ENCODE assay signal across 1 cellular context in the genomic region with DNA sequence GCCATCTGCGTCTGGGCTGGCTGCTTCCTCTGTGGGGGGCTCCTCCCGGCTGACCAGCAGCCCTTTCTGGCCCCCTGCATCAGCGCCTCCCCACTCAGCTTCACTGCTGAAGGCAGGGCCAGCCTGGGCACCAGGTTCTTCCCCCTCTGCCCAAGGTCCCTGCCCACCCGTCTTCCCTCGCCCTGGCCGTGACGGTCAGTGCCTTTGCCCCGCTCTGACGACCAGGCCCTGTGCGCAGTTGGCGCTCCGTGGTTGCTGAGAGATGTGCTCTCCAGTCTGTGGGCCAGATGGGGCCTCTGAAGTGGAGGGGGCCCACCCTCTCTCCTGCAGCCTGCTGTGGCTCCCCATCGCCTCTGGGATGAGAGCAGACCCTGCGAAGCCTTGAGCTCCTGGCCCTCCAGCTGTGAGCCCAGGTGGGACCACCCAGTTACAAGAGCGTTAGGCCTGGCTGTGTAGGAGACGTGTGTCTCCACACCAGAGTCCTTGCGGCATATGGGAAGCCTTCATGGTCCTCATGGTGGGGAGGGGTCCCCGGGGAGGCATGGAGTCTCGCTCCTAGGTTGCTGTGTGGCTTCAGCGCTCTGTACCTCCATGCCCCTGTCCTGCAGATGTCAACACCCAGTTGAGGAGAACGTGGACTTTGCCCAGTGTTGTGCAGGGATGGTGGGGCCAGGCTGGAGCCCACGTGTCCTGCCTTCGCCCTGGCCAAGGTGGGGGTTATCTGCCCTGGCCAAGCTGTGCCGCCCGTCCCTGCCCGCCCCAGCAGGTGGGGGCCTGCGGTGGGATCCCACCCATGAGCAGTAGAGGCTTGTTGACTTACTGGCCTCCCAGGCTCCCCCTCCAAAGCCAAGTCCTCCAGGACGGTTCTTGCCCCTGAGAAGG.
TF ChIP-seq lines count a peak whose summit lies in the region.

No MANE protein-coding gene starts in this region.

TF ChIP-seq in HepG2, 621 proteins besides CTCF, POLR2A, EP300 and RAD21 (continued from another document and continues in another):
- TF ChIP-seq, protein P1, sequence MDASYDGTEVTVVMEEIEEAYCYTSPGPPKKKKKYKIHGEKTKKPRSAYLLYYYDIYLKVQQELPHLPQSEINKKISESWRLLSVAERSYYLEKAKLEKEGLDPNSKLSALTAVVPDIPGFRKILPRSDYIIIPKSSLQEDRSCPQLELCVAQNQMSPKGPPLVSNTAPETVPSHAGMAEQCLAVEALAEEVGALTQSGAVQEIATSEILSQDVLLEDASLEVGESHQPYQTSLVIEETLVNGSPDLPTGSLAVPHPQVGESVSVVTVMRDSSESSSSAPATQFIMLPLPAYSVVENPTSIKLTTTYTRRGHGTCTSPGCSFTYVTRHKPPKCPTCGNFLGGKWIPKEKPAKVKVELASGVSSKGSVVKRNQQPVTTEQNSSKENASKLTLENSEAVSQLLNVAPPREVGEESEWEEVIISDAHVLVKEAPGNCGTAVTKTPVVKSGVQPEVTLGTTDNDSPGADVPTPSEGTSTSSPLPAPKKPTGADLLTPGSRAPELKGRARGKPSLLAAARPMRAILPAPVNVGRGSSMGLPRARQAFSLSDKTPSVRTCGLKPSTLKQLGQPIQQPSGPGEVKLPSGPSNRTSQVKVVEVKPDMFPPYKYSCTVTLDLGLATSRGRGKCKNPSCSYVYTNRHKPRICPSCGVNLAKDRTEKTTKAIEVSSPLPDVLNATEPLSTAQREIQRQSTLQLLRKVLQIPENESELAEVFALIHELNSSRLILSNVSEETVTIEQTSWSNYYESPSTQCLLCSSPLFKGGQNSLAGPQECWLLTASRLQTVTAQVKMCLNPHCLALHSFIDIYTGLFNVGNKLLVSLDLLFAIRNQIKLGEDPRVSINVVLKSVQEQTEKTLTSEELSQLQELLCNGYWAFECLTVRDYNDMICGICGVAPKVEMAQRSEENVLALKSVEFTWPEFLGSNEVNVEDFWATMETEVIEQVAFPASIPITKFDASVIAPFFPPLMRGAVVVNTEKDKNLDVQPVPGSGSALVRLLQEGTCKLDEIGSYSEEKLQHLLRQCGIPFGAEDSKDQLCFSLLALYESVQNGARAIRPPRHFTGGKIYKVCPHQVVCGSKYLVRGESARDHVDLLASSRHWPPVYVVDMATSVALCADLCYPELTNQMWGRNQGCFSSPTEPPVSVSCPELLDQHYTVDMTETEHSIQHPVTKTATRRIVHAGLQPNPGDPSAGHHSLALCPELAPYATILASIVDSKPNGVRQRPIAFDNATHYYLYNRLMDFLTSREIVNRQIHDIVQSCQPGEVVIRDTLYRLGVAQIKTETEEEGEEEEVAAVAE (CRISPR knock-in tag; IDR thresholded peaks at IDR 0.05; ENCODE audit: borderline replicate concordance): no peak
- TF ChIP-seq THYN1 (CRISPR knock-in tag; IDR thresholded peaks at IDR 0.05; ENCODE audit: borderline replicate concordance, low read depth) (no peak), SALL2 (CRISPR knock-in tag; IDR thresholded peaks at IDR 0.05) (no peak), KLF9 (CRISPR knock-in tag; IDR thresholded peaks at IDR 0.05; ENCODE audit: low read depth) (no peak), PAX8 (CRISPR knock-in tag; IDR thresholded peaks at IDR 0.05; ENCODE audit: borderline replicate concordance) (no peak), ZNF331 (CRISPR knock-in tag; IDR thresholded peaks at IDR 0.05) (no peak), ERF (CRISPR knock-in tag; IDR thresholded peaks at IDR 0.05) (peak; percentile 69; the same call in 1 of the 2 replicates), ZNF431 (CRISPR knock-in tag; IDR thresholded peaks at IDR 0.05; ENCODE audit: borderline replicate concordance, low read depth) (no peak), ZNF775 (CRISPR knock-in tag; IDR thresholded peaks at IDR 0.05; ENCODE audit: borderline replicate concordance) (no peak), ZMYM4 (CRISPR knock-in tag; IDR thresholded peaks at IDR 0.05) (0 out of 2 replicates have a peak, but pooled peaks have one; percentile 6), TOPORS (CRISPR knock-in tag; IDR thresholded peaks at IDR 0.05) (no peak), SCMH1 (CRISPR knock-in tag; IDR thresholded peaks at IDR 0.05; ENCODE audit: borderline replicate concordance) (no peak), ADNP (CRISPR knock-in tag; IDR thresholded peaks at IDR 0.05) (peak; percentile 16; the same call in 1 of the 2 replicates), ZNF839 (CRISPR knock-in tag; IDR thresholded peaks at IDR 0.05; ENCODE audit: borderline replicate concordance) (0 out of 2 replicates have a peak, but pooled peaks have one; percentile 40), ZNF446 (CRISPR knock-in tag; IDR thresholded peaks at IDR 0.05) (no peak; the same call in 1 of the 2 replicates), EZH2 (conservative IDR thresholded peaks at IDR 0.05; ENCODE audit: low read depth, low read length) (no peak), NFIB (CRISPR knock-in tag; IDR thresholded peaks at IDR 0.05; ENCODE audit: borderline replicate concordance) (no peak), PRMT3 (CRISPR knock-in tag; IDR thresholded peaks at IDR 0.05; ENCODE audit: borderline replicate concordance, low read depth) (no peak), ZSCAN30 (CRISPR knock-in tag; IDR thresholded peaks at IDR 0.05) (no peak), ATF7 (IDR thresholded peaks at IDR 0.05) (no peak), ATF7 (CRISPR knock-in tag; IDR thresholded peaks at IDR 0.05) (no peak), MBD4 (IDR thresholded peaks at IDR 0.05; ENCODE audit: borderline replicate concordance, low read length) (no peak)
- TF ChIP-seq, protein P2, sequence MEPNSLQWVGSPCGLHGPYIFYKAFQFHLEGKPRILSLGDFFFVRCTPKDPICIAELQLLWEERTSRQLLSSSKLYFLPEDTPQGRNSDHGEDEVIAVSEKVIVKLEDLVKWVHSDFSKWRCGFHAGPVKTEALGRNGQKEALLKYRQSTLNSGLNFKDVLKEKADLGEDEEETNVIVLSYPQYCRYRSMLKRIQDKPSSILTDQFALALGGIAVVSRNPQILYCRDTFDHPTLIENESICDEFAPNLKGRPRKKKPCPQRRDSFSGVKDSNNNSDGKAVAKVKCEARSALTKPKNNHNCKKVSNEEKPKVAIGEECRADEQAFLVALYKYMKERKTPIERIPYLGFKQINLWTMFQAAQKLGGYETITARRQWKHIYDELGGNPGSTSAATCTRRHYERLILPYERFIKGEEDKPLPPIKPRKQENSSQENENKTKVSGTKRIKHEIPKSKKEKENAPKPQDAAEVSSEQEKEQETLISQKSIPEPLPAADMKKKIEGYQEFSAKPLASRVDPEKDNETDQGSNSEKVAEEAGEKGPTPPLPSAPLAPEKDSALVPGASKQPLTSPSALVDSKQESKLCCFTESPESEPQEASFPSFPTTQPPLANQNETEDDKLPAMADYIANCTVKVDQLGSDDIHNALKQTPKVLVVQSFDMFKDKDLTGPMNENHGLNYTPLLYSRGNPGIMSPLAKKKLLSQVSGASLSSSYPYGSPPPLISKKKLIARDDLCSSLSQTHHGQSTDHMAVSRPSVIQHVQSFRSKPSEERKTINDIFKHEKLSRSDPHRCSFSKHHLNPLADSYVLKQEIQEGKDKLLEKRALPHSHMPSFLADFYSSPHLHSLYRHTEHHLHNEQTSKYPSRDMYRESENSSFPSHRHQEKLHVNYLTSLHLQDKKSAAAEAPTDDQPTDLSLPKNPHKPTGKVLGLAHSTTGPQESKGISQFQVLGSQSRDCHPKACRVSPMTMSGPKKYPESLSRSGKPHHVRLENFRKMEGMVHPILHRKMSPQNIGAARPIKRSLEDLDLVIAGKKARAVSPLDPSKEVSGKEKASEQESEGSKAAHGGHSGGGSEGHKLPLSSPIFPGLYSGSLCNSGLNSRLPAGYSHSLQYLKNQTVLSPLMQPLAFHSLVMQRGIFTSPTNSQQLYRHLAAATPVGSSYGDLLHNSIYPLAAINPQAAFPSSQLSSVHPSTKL (CRISPR knock-in tag; IDR thresholded peaks at IDR 0.05): peak; percentile 78
- TF ChIP-seq, protein P3, sequence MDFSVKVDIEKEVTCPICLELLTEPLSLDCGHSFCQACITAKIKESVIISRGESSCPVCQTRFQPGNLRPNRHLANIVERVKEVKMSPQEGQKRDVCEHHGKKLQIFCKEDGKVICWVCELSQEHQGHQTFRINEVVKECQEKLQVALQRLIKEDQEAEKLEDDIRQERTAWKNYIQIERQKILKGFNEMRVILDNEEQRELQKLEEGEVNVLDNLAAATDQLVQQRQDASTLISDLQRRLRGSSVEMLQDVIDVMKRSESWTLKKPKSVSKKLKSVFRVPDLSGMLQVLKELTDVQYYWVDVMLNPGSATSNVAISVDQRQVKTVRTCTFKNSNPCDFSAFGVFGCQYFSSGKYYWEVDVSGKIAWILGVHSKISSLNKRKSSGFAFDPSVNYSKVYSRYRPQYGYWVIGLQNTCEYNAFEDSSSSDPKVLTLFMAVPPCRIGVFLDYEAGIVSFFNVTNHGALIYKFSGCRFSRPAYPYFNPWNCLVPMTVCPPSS (IDR thresholded peaks at IDR 0.05): no peak
- TF ChIP-seq, protein P4, sequence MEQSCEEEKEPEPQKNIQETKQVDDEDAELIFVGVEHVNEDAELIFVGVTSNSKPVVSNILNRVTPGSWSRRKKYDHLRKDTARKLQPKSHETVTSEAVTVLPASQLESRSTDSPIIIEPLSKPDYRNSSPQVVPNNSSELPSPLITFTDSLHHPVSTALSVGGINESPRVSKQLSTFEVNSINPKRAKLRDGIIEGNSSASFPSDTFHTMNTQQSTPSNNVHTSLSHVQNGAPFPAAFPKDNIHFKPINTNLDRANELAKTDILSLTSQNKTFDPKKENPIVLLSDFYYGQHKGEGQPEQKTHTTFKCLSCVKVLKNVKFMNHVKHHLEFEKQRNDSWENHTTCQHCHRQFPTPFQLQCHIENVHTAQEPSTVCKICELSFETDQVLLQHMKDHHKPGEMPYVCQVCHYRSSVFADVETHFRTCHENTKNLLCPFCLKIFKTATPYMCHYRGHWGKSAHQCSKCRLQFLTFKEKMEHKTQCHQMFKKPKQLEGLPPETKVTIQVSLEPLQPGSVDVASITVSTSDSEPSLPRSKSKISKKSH (CRISPR knock-in tag; IDR thresholded peaks at IDR 0.05; ENCODE audit: borderline replicate concordance): peak; percentile 52; the same call in 1 of the 2 replicates
- TF ChIP-seq, protein P5, sequence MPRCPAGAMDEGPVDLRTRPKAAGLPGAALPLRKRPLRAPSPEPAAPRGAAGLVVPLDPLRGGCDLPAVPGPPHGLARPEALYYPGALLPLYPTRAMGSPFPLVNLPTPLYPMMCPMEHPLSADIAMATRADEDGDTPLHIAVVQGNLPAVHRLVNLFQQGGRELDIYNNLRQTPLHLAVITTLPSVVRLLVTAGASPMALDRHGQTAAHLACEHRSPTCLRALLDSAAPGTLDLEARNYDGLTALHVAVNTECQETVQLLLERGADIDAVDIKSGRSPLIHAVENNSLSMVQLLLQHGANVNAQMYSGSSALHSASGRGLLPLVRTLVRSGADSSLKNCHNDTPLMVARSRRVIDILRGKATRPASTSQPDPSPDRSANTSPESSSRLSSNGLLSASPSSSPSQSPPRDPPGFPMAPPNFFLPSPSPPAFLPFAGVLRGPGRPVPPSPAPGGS (CRISPR knock-in tag; IDR thresholded peaks at IDR 0.05): no peak
- TF ChIP-seq, protein P6, sequence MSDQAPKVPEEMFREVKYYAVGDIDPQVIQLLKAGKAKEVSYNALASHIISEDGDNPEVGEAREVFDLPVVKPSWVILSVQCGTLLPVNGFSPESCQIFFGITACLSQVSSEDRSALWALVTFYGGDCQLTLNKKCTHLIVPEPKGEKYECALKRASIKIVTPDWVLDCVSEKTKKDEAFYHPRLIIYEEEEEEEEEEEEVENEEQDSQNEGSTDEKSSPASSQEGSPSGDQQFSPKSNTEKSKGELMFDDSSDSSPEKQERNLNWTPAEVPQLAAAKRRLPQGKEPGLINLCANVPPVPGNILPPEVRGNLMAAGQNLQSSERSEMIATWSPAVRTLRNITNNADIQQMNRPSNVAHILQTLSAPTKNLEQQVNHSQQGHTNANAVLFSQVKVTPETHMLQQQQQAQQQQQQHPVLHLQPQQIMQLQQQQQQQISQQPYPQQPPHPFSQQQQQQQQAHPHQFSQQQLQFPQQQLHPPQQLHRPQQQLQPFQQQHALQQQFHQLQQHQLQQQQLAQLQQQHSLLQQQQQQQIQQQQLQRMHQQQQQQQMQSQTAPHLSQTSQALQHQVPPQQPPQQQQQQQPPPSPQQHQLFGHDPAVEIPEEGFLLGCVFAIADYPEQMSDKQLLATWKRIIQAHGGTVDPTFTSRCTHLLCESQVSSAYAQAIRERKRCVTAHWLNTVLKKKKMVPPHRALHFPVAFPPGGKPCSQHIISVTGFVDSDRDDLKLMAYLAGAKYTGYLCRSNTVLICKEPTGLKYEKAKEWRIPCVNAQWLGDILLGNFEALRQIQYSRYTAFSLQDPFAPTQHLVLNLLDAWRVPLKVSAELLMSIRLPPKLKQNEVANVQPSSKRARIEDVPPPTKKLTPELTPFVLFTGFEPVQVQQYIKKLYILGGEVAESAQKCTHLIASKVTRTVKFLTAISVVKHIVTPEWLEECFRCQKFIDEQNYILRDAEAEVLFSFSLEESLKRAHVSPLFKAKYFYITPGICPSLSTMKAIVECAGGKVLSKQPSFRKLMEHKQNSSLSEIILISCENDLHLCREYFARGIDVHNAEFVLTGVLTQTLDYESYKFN (CRISPR knock-in tag; conservative IDR thresholded peaks at IDR 0.05): peak; percentile 80
- TF ChIP-seq, protein P7, sequence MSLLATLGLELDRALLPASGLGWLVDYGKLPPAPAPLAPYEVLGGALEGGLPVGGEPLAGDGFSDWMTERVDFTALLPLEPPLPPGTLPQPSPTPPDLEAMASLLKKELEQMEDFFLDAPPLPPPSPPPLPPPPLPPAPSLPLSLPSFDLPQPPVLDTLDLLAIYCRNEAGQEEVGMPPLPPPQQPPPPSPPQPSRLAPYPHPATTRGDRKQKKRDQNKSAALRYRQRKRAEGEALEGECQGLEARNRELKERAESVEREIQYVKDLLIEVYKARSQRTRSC (CRISPR knock-in tag; IDR thresholded peaks at IDR 0.05; ENCODE audit: low read depth): no peak
- TF ChIP-seq, protein P8, sequence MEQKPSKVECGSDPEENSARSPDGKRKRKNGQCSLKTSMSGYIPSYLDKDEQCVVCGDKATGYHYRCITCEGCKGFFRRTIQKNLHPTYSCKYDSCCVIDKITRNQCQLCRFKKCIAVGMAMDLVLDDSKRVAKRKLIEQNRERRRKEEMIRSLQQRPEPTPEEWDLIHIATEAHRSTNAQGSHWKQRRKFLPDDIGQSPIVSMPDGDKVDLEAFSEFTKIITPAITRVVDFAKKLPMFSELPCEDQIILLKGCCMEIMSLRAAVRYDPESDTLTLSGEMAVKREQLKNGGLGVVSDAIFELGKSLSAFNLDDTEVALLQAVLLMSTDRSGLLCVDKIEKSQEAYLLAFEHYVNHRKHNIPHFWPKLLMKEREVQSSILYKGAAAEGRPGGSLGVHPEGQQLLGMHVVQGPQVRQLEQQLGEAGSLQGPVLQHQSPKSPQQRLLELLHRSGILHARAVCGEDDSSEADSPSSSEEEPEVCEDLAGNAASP (CRISPR knock-in tag; IDR thresholded peaks at IDR 0.05; ENCODE audit: borderline replicate concordance): peak; percentile 68; the same call in 1 of the 2 replicates
- TF ChIP-seq, protein P9, sequence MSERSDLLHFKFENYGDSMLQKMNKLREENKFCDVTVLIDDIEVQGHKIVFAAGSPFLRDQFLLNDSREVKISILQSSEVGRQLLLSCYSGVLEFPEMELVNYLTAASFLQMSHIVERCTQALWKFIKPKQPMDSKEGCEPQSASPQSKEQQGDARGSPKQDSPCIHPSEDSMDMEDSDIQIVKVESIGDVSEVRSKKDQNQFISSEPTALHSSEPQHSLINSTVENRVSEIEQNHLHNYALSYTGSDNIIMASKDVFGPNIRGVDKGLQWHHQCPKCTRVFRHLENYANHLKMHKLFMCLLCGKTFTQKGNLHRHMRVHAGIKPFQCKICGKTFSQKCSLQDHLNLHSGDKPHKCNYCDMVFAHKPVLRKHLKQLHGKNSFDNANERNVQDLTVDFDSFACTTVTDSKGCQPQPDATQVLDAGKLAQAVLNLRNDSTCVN (CRISPR knock-in tag; IDR thresholded peaks at IDR 0.05; ENCODE audit: borderline replicate concordance): peak; percentile 1; the same call in 1 of the 2 replicates
- TF ChIP-seq, protein P10, sequence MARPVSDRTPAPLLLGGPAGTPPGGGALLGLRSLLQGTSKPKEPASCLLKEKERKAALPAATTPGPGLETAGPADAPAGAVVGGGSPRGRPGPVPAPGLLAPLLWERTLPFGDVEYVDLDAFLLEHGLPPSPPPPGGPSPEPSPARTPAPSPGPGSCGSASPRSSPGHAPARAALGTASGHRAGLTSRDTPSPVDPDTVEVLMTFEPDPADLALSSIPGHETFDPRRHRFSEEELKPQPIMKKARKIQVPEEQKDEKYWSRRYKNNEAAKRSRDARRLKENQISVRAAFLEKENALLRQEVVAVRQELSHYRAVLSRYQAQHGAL (CRISPR knock-in tag; IDR thresholded peaks at IDR 0.05; ENCODE audit: not compliant biosample characterization): no peak
